In genomic region chr3:197559662-197560061, GRCh38 we compare ENCODE assay signal across 21 cellular contexts. TPM values are rescaled to one million over a fixed set of nuclear protein-coding genes. Genes with fewer than 3 reads are reported as not detected.
DNase-seq lines count a peak whose midpoint lies in the region; ATAC-seq, FAIRE-seq and TF ChIP-seq lines count a peak whose summit lies in the region.
"Had no signal": no experiment of that assay in that cellular context is flagged by ENCODE, and none has a peak within 500 bp of the region (broad histone marks: within the 10 kb centered on the region; RNA-seq: fewer than 3 reads in every experiment).

No MANE protein-coding gene starts in this region.

- H3K4me1 ChIP-seq in K562 (replicated peaks in 1 of 2; ENCODE audit: control insufficient read depth in 2 of 2, insufficient read depth in 2 of 2, low read length in 2 of 2) = peaks cover 0 to 15% of the 10 kb centered on the region in 2 experiments; a peak in 3 of 5 replicates
- H3K4me1 ChIP-seq in mucosa of rectum (ENCODE audit: control insufficient read depth in 2 of 2, insufficient read depth in 2 of 2, low read length in 2 of 2) = peaks cover 11 to 12% of the 10 kb centered on the region in 2 donors
- H3K4me1 ChIP-seq in transverse colon = peaks cover 0 to 23% (median 9%) of the 10 kb centered on the region in 4 donors

- H3K27me3 ChIP-seq in K562 (ENCODE audit: control insufficient read depth in 2 of 2, insufficient read depth in 2 of 2, low read length in 2 of 2) (no peaks in the 10 kb centered on the region; a peak in 1 of 5 replicates), mucosa of rectum (ENCODE audit: control insufficient read depth in 2 of 2, insufficient read depth in 2 of 2, low read length in 2 of 2) (no peaks in the 10 kb centered on the region), transverse colon (no peaks in the 10 kb centered on the region)

- DNase-seq in K562 (ENCODE audit: extremely low read depth in 1 of 4, low spot score in 3 of 4) (no peak), left kidney (ENCODE audit: low read depth, low spot score) (peak; percentile 29), transverse colon (peak; percentile 70), NCI-H2081 (lab: John Stamatoyannopoulos, UW) (no peak), H54 (ENCODE audit: insufficient read length, low spot score) (no peak)
- DNase-seq: Kasumi-1; NCI-H1092 treated with DMSO at 0.1 percent for 48 hours; NCI-H1436 treated with DMSO at 0.1 percent for 48 hours; NCI-H1930; NCI-H446 treated with DMSO at 0.1 percent for 48 hours; NCI-H526; NCI-H82; NK-92 treated with Interleukin-12 subunit alpha and Interleukin-12 subunit beta, amount 100 ng/mL, for 24 hours; PC-9 had no signal

- no peaks in the 10 kb centered on the region for H3K9me1 ChIP-seq in K562 (ENCODE audit: control insufficient read depth, insufficient read depth, low read length)

- intact Hi-C loops in K562 (cut with micrococcal nuclease) (no loop called here), transverse colon (cut with DNase I; ENCODE audit: low total_unique reads) (no loop called here)

- TF ChIP-seq EP300 in K562 (IDR thresholded peaks at IDR 0.05; ENCODE audit: low read length) (no peak), transverse colon (IDR thresholded peaks at IDR 0.05; ENCODE audit: low read depth) (no peak)

- WGBS in K562 (ENCODE audit: insufficient coverage, low coverage, missing lambda C conversion rate) = 15% methylated on average over 3 of the region's 3 CpGs
- WGBS in transverse colon (ENCODE audit: low coverage in 1 of 2), 2 donors = 29 to 60% methylated on average over 1 to 3 of the region's 3 CpGs

- no peaks in the 10 kb centered on the region for H3K79me2 ChIP-seq in K562 (ENCODE audit: control insufficient read depth, insufficient read depth, low read length)

- TF ChIP-seq CTCF in K562 (IDR thresholded peaks at IDR 0.05 in 2 of 3, conservative IDR thresholded peaks at IDR 0.05 in 1 of 3; ENCODE audit: insufficient read depth in 2 of 3, low read depth in 1 of 3, low read length in 3 of 3) = no peak
- no peak for TF ChIP-seq CTCF in transverse colon (IDR thresholded peaks at IDR 0.05)

- no TSS peak for BruUV-seq in K562 (replicated peaks; lab: Mats Ljungman, UMichigan)

- CTCF ChIA-PET in K562 (lab: Yijun Ruan, JAX; ENCODE audit: low intra/inter-chr PET ratio) = no interaction called here

- H3K36me3 ChIP-seq in K562 (ENCODE audit: control insufficient read depth, insufficient read depth, low read length) = no peaks in the 10 kb centered on the region
- no peaks in the 10 kb centered on the region for H3K36me3 ChIP-seq in mucosa of rectum (ENCODE audit: control insufficient read depth in 2 of 2, insufficient read depth in 2 of 2, low read length in 2 of 2)
- no peaks in the 10 kb centered on the region for H3K36me3 ChIP-seq in transverse colon
- H3K36me3 ChIP-seq: SJSA1 had no signal

- no peak overlapping the region for H3K9ac ChIP-seq in K562 (ENCODE audit: insufficient read depth in 1 of 2, low read depth in 2 of 2, low read length in 2 of 2)
- H3K9ac ChIP-seq in mucosa of rectum (ENCODE audit: low read depth in 1 of 2, low read length in 2 of 2) = no peak overlapping the region

- H3K4me3 ChIP-seq in K562 (no peak overlapping the region), mucosa of rectum (ENCODE audit: low read length in 2 of 2) (peak overlapping the region in 1 of 2 donors; percentile 0), transverse colon (no peak overlapping the region)
- H3K4me3 ChIP-seq: PC-9, SJSA1 had no signal

- ATAC-seq in K562 (no peak), HG03342 (IDR thresholded peaks at IDR 0.05; ENCODE audit: unreplicated experiment) (no peak)
- ATAC-seq: Right ventricle myocardium inferior had no signal

- in situ Hi-C loops in K562 (cut with MboI) = no loop called here
- in situ Hi-C loops in transverse colon (cut with MboI; ENCODE audit: low pct_ligation_motif_present in 1 of 4, low pct_unique_long_range_greater_than_20kb in 1 of 4, low sequenced_read_pairs in 3 of 4) = no loop called here

- peak overlapping the region; percentile 6; the same call in 1 of the 2 replicates for H2AFZ ChIP-seq in K562 (ENCODE audit: low read depth, low read length)
- H2AFZ ChIP-seq: PC-9 had no signal

- TF ChIP-seq POLR2A in K562 (conservative IDR thresholded peaks at IDR 0.05) (no peak), transverse colon (IDR thresholded peaks at IDR 0.05) (no peak), H54 (IDR thresholded peaks at IDR 0.05; ENCODE audit: low read depth, low read length) (no peak)

- H3K9me3 ChIP-seq in K562 (replicated peaks; ENCODE audit: control insufficient read depth, insufficient read depth, low read depth, low read length) (no peaks in the 10 kb centered on the region), mucosa of rectum (ENCODE audit: control insufficient read depth in 2 of 2, low read length in 2 of 2) (no peaks in the 10 kb centered on the region), transverse colon (peaks cover 0 to 7% of the 10 kb centered on the region in 2 donors)
- H3K9me3 ChIP-seq: SJSA1 had no signal

- no peak for FAIRE-seq in K562 (lab: Jason Lieb, UNC)
- no peak for FAIRE-seq in H54 (lab: Jason Lieb, UNC)
- FAIRE-seq: GM19239 had no signal

- H3K27ac ChIP-seq in K562 (ENCODE audit: extremely low read depth, low read depth, low read length) (no peak overlapping the region), mucosa of rectum (ENCODE audit: low read depth in 2 of 2, low read length in 2 of 2) (peak overlapping the region; percentile 45 to 59), transverse colon (peak overlapping the region; percentile 11 to 70 (median 30))
- H3K27ac ChIP-seq: HL-60, PC-9, SJSA1 had no signal

- no peaks in the 10 kb centered on the region for H4K20me1 ChIP-seq in K562 (replicated peaks; ENCODE audit: control insufficient read depth, insufficient read depth, low read length)

- no peak overlapping the region for H3K4me2 ChIP-seq in K562 (ENCODE audit: insufficient read depth, low read length)
- H3K4me2 ChIP-seq: PC-9 had no signal

- POLR2A ChIA-PET in K562 (lab: Yijun Ruan, JAX) = interaction anchor here (1.1 kb wide), 1 partner anchor 14 kb away, joined by 3 read pairs; no protein-coding TSS in a partner anchor

- no peak for TF ChIP-seq RAD21 in K562 (CRISPR knock-in tag; conservative IDR thresholded peaks at IDR 0.05 in 1 of 2, IDR thresholded peaks at IDR 0.05 in 1 of 2)

TF ChIP-seq in K562, 482 proteins besides CTCF, POLR2A, EP300 and RAD21 (continues in another document):
- TF ChIP-seq TAF15 (IDR thresholded peaks at IDR 0.05; ENCODE audit: low read depth, low read length) (no peak), KLF16 (IDR thresholded peaks at IDR 0.05) (no peak), NFRKB (IDR thresholded peaks at IDR 0.05; ENCODE audit: low read depth) (no peak), ZSCAN32 (CRISPR knock-in tag; IDR thresholded peaks at IDR 0.05) (no peak), ZNF232 (CRISPR knock-in tag; IDR thresholded peaks at IDR 0.05) (no peak), NR0B1 (IDR thresholded peaks at IDR 0.05; ENCODE audit: partially characterized antibody) (no peak), SNAPC5 (CRISPR knock-in tag; IDR thresholded peaks at IDR 0.05) (no peak)

RNA-seq across cellular contexts. Expression of gene BDH1, which starts 3.9 kb away (rescaled TPM):
- 0.60 and 1.0 TPM in 2 replicates for total RNA-seq in K562 (2011; cell fraction: chromatin; rRNA removed; ENCODE audit: low replicate concordance)
- 0.26 and 0.33 TPM in 2 replicates for total RNA-seq in K562 (2011; cell fraction: nucleolus; rRNA removed)
- 0.44 and 1.4 TPM in 2 replicates for total RNA-seq in K562 (2011; cell fraction: nucleoplasm; rRNA removed)
- 0.29 TPM in 1 of 2 replicates, not detected in the other for total RNA-seq in K562 (2014; rRNA removed)
- 0.11 TPM in 1 of 2 replicates, not detected in the other for total RNA-seq in K562 (2014; rRNA removed; fragmentation: Illumina TruSeq; extraction: Trizol)
- 0.04 TPM in 1 of 2 replicates, not detected in the other for total RNA-seq in K562 (2015; rRNA removed; fragmentation: Illumina TruSeq; extraction: Trizol)
- 0.11 and 0.27 TPM in 2 replicates for total RNA-seq in K562 (2021)
- polyA plus RNA-seq in K562 (2011; rRNA removed) = 0.03 and 0.32 TPM in 2 replicates
- 0.06 and 0.22 TPM in 2 replicates for polyA plus RNA-seq in K562 (2011; cell fraction: cytosol; rRNA removed)
- 0.38 and 0.94 TPM in 2 replicates for polyA plus RNA-seq in K562 (2011; cell fraction: nucleus; rRNA removed)
- polyA plus RNA-seq in K562 (2012) = 0.36 and 0.76 TPM in 2 replicates
- 0.19 TPM in 1 of 2 replicates, not detected in the other for polyA plus RNA-seq in K562 (2014; fragmentation: Illumina TruSeq; extraction: Trizol)
- under 1 TPM; 0.13 to 0.89 TPM for polyA plus RNA-seq in K562 (2014; fragmentation: Nextera tagmentation; extraction: Ambion mirVana)
- polyA plus RNA-seq in K562 (2014; rRNA removed) = 0.07 and 0.69 TPM in 2 replicates
- 0.21 TPM in 1 of 2 replicates, not detected in the other for polyA minus RNA-seq in K562 (2011; rRNA and poly(A)+ RNA removed)
- not detected in 2 replicates for polyA minus RNA-seq in K562 (2011; cell fraction: cytosol; rRNA and poly(A)+ RNA removed)
- 0.11 and 0.13 TPM in 2 replicates for polyA minus RNA-seq in K562 (2011; cell fraction: nucleus; rRNA and poly(A)+ RNA removed)
- 100 to 1,000 TPM; 127 to 258 (median 197) TPM for total RNA-seq in transverse colon
- total RNA-seq: A172 had no signal

Comparison
In these comparisons a context has a peak if more than half of its experiments do, and no peak if none do; other contexts are left out.
1. DNase-seq: peak in left kidney (single experiment) and transverse colon (single experiment); none in K562 (0 of 4), NCI-H2081 (0 of 2) and H54 (single experiment).
2. RNA of gene BDH1, which starts 3.9 kb away (total RNA-seq): 127 to 258 TPM in transverse colon; 0.04 to 1.4 TPM in K562; every median in the first group is over 10 times any median in the second.